Comparison of ENCODE assay signal across 19 cellular contexts in the genomic region with DNA sequence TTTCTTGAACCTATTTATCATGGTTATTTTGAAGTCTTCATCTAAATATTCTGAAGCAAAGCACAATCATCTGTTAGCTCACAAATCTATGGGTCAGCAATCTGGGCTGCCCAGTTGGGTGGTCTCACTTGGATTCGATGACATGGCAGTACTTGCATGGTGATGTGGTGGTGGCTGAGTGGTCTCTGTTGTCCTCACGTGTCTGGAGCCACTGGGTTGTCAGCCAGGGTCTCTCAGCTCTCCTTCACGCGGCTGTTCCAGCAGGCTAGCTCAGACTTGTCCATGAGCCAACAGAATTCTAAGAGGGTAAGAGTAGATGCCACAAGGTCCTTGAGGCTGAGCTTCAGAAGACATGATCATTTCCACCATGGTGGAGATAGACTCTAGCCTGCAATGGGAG.
"Had no signal": no experiment of that assay in that cellular context is flagged by ENCODE, and none has a peak within 500 bp of the region (broad histone marks: within the 10 kb centered on the region; RNA-seq: fewer than 3 reads in every experiment).

No MANE protein-coding gene starts in this region.

- H3K9me3 Mint-ChIP-seq: dendritic cell treated with granulocyte-macrophage colony-stimulating factor and Interleukin-4, amounts not matched to agents 40 ng/mL and 50 ng/mL, for 4 days; immature natural killer cell; natural killer cell treated with Interleukin-12 subunit alpha and Interleukin-12 subunit beta and Interleukin-15 and Interleukin-18, amount 100 ng/mL, for 72 hours had no signal

- H3K4me3 ChIP-seq: hepatocyte, left ventricle myocardium inferior, prostate gland, tibial artery had no signal

- H3K27me3 ChIP-seq: hepatocyte had no signal

- ATAC-seq: esophagus mucosa; natural killer cell treated with Interleukin-12 subunit alpha and Interleukin-12 subunit beta and Interleukin-15 and Interleukin-18, amount 100 ng/mL, for 72 hours; SK-N-SH treated with all-trans-retinoic acid at 6 μM for 48 hours; stimulated activated naive CD8-positive, alpha-beta T cell treated with anti-CD3 and anti-CD28 coated beads, Interleukin-15, Interleukin-2, amounts not matched to agents 100 U/mL and 50 U/mL, for 24 hours had no signal

- H3K36me3 ChIP-seq: left ventricle myocardium inferior, prostate gland, tibial artery had no signal

- H3K4me1 Mint-ChIP-seq: activated naive CD4-positive, alpha-beta T cell treated with anti-CD3 and anti-CD28 coated beads, Interleukin-2, amount 10 ng/mL, durations not matched to agents 7 days and 5 days; immature natural killer cell had no signal

- H3K27ac ChIP-seq: hepatocyte, left ventricle myocardium inferior, prostate gland, tibial artery had no signal

- H3K4me3 Mint-ChIP-seq: activated naive CD4-positive, alpha-beta T cell treated with anti-CD3 and anti-CD28 coated beads, Interleukin-2, amount 10 ng/mL, durations not matched to agents 7 days and 5 days; dendritic cell treated with granulocyte-macrophage colony-stimulating factor and Interleukin-4, amounts not matched to agents 40 ng/mL and 50 ng/mL, for 4 days; immature natural killer cell; natural killer cell treated with Interleukin-12 subunit alpha and Interleukin-12 subunit beta and Interleukin-15 and Interleukin-18, amount 100 ng/mL, for 72 hours had no signal

- H3K9me3 ChIP-seq: left ventricle myocardium inferior, prostate gland, tibial artery had no signal

- DNase-seq: activated CD4-positive, alpha-beta T cell treated with anti-CD3 and anti-CD28 coated beads, Interleukin-2, amount 50 U/mL, for 1 hour; activated effector memory CD4-positive, alpha-beta T cell treated with Interleukin-2 at 50 U/mL for 16 hours; activated naive CD4-positive, alpha-beta T cell treated with anti-CD3 and anti-CD28 coated beads, Interleukin-2, amount 10 ng/mL, durations not matched to agents 7 days and 5 days; amygdala; effector CD8-positive, alpha-beta T cell; glutamatergic neuron; immature natural killer cell; left ventricle myocardium inferior; midbrain; stimulated activated CD4-positive, alpha-beta T cell treated with anti-CD3 and anti-CD28 coated beads, Interleukin-12 subunit alpha, Interleukin-12 subunit beta, amount 100 ng/mL, for 4 hours; stimulated activated CD4-positive, alpha-beta T cell treated with anti-CD3 and anti-CD28 coated beads, Interleukin-4, amount 100 ng/mL, for 4 hours; stimulated activated naive CD8-positive, alpha-beta T cell treated with anti-CD3 and anti-CD28 coated beads, Interleukin-15, Interleukin-2, amounts not matched to agents 100 U/mL and 50 U/mL, for 24 hours had no signal

- H3K27me3 Mint-ChIP-seq: activated naive CD4-positive, alpha-beta T cell treated with anti-CD3 and anti-CD28 coated beads, Interleukin-2, amount 10 ng/mL, durations not matched to agents 7 days and 5 days; dendritic cell treated with granulocyte-macrophage colony-stimulating factor and Interleukin-4, amounts not matched to agents 40 ng/mL and 50 ng/mL, for 4 days had no signal

- H3K4me1 ChIP-seq: left ventricle myocardium inferior, prostate gland, tibial artery had no signal

- H3K36me3 Mint-ChIP-seq: activated naive CD4-positive, alpha-beta T cell treated with anti-CD3 and anti-CD28 coated beads, Interleukin-2, amount 10 ng/mL, durations not matched to agents 7 days and 5 days; immature natural killer cell; natural killer cell treated with Interleukin-12 subunit alpha and Interleukin-12 subunit beta and Interleukin-15 and Interleukin-18, amount 100 ng/mL, for 72 hours had no signal
